ENCODE assay signal across 8 cellular contexts in genomic region chr3:28317438-28318022, GRCh38. TPM values are rescaled to one million over a fixed set of nuclear protein-coding genes. Genes with fewer than 3 reads are reported as not detected.
A peak's percentile ranks its signal among the peaks of the same experiment; 100 is the strongest.
DNase-seq lines count a peak whose midpoint lies in the region; ATAC-seq and TF ChIP-seq lines count a peak whose summit lies in the region.

No MANE protein-coding gene starts in this region.

- peak; percentile 92 for ATAC-seq in GM18499 (IDR thresholded peaks at IDR 0.05; ENCODE audit: insufficient read depth, unreplicated experiment)
- ATAC-seq in HG02763 (IDR thresholded peaks at IDR 0.05; ENCODE audit: unreplicated experiment) = peak; percentile 84
- peak; percentile 96 for ATAC-seq in activated CD8-positive, alpha-beta T cell treated with anti-CD3 and anti-CD28 coated beads for 36 hours

- H3K36me3 Mint-ChIP-seq in CD14-positive monocyte = peaks cover 28 to 29% of the 10 kb centered on the region in 2 donors
- peaks cover 17% of the 10 kb centered on the region for H3K36me3 Mint-ChIP-seq in activated CD8-positive, alpha-beta T cell treated with anti-CD3 and anti-CD28 coated beads for 36 hours (ENCODE audit: low read depth)

- POLR2A ChIA-PET in activated CD8-positive, alpha-beta T cell treated with anti-CD3 and anti-CD28 coated beads for 36 hours (lab: Charles Lee) = no interaction called here

- intact Hi-C loops in CD14-positive monocyte (cut with micrococcal nuclease) = no loop called here
- intact Hi-C loops in activated CD8-positive, alpha-beta T cell treated with anti-CD3 and anti-CD28 coated beads for 36 hours (cut with micrococcal nuclease) = no loop called here

- DNase-seq in CD14-positive monocyte (ENCODE audit: low spot score) = no peak
- peak; percentile 5 for DNase-seq in NCI-H128 (lab: John Stamatoyannopoulos, UW; ENCODE audit: unreplicated experiment)
- peak; percentile 40 for DNase-seq in activated CD8-positive, alpha-beta T cell treated with anti-CD3 and anti-CD28 coated beads for 36 hours
- peak; percentile 47 for DNase-seq in germinal center (ENCODE audit: low spot score)
- DNase-seq in stimulated activated CD4-positive, alpha-beta T cell treated with anti-CD3 and anti-CD28 coated beads, Interleukin-2, amount 100 ng/mL, for 48 hours = peak; percentile 16 to 27
- no peak for DNase-seq in T-helper 9 cell

- H3K9me3 Mint-ChIP-seq in CD14-positive monocyte = peaks cover 0 to 1% (median 0%) of the 10 kb centered on the region in 7 donors
- H3K9me3 Mint-ChIP-seq in activated CD8-positive, alpha-beta T cell treated with anti-CD3 and anti-CD28 coated beads for 36 hours = no peaks in the 10 kb centered on the region

- no peak overlapping the region for H3K4me3 Mint-ChIP-seq in CD14-positive monocyte
- no peak overlapping the region for H3K4me3 Mint-ChIP-seq in activated CD8-positive, alpha-beta T cell treated with anti-CD3 and anti-CD28 coated beads for 36 hours

- CTCF ChIA-PET in activated CD8-positive, alpha-beta T cell treated with anti-CD3 and anti-CD28 coated beads for 36 hours (lab: Charles Lee) = interaction anchor here (0.6 to 1.1 kb wide), 10 partner anchors 9 to 606 kb away, joined by 3 to 12 read pairs (median 3); partner anchors contain the start of gene EOMES

- TF ChIP-seq CTCF in CD14-positive monocyte (IDR thresholded peaks at IDR 0.05) = peak; percentile 83
- TF ChIP-seq CTCF in activated CD8-positive, alpha-beta T cell treated with anti-CD3 and anti-CD28 coated beads for 36 hours (IDR thresholded peaks at IDR 0.05) = peak; percentile 69

- no peaks in the 10 kb centered on the region for H3K27me3 Mint-ChIP-seq in CD14-positive monocyte (ENCODE audit: low read depth in 3 of 3)
- no peaks in the 10 kb centered on the region for H3K27me3 Mint-ChIP-seq in activated CD8-positive, alpha-beta T cell treated with anti-CD3 and anti-CD28 coated beads for 36 hours

- H3K4me1 Mint-ChIP-seq in CD14-positive monocyte = no peaks in the 10 kb centered on the region
- peaks cover 21% of the 10 kb centered on the region for H3K4me1 Mint-ChIP-seq in activated CD8-positive, alpha-beta T cell treated with anti-CD3 and anti-CD28 coated beads for 36 hours (ENCODE audit: low read depth)

- no peak overlapping the region for H3K27ac Mint-ChIP-seq in CD14-positive monocyte
- no peak overlapping the region for H3K27ac Mint-ChIP-seq in activated CD8-positive, alpha-beta T cell treated with anti-CD3 and anti-CD28 coated beads for 36 hours

RNA-seq across cellular contexts. Expression of gene ZCWPW2, which starts 31.0 kb away (rescaled TPM):
- polyA plus RNA-seq in CD14-positive monocyte = under 1 TPM; 0.35 to 0.41 TPM
- under 1 TPM in 1 of 2 experiments, not detected in 1; 0.68 TPM for total RNA-seq in activated CD8-positive, alpha-beta T cell treated with anti-CD3 and anti-CD28 coated beads for 36 hours

RNA-seq across cellular contexts. Expression of gene AZI2, which starts 31.1 kb away (rescaled TPM):
- polyA plus RNA-seq in CD14-positive monocyte = 100 to 1,000 TPM in 1 of 2 donors, 10 to 100 TPM in 1; 99.3 to 134 TPM
- 10 to 100 TPM; 35.1 to 39.1 TPM for total RNA-seq in activated CD8-positive, alpha-beta T cell treated with anti-CD3 and anti-CD28 coated beads for 36 hours

Comparison
In these comparisons a context has a peak if more than half of its experiments do, and no peak if none do; other contexts are left out.
1. DNase-seq: peak in NCI-H128 (single experiment), activated CD8-positive, alpha-beta T cell treated with anti-CD3 and anti-CD28 coated beads for 36 hours (single experiment), germinal center (single experiment) and stimulated activated CD4-positive, alpha-beta T cell treated with anti-CD3 and anti-CD28 coated beads, Interleukin-2, amount 100 ng/mL, for 48 hours (2 of 2); none in CD14-positive monocyte (single experiment) and T-helper 9 cell (single experiment).
2. Peak in every context shown above with its lines, with median percentiles within 50 percentile points of each other: ATAC-seq.